ENCODE assay signal across 8 cellular contexts in genomic region chr2:216081487-216082387, GRCh38. TPM values are rescaled to one million over a fixed set of nuclear protein-coding genes. Genes with fewer than 3 reads are reported as not detected.
DNase-seq lines count a peak whose midpoint lies in the region; ATAC-seq and TF ChIP-seq lines count a peak whose summit lies in the region.

TSS of gene PECR (minus strand) at chr2:216081809. CDS start at chr2:216081741, 68 bp downstream.
TSS of gene TMEM169 (plus strand) at chr2:216081919. CDS start at chr2:216095964, 14,045 bp downstream.

- H3K4me1 ChIP-seq in adipocyte (ENCODE audit: control insufficient read depth, insufficient read depth, low read length) (peaks cover 18% of the 10 kb centered on the region), upper lobe of left lung (peaks cover 10 to 24% (median 22%) of the 10 kb centered on the region in 4 donors)

- H3K4me3 ChIP-seq in adipocyte (ENCODE audit: low read length) (peak within 1 kb of the TSS; percentile 93), upper lobe of left lung (peak within 1 kb of the TSS; percentile 58 to 82 (median 68))

- peak; percentile 88 for DNase-seq in HEK293T (ENCODE audit: extremely low spot score)
- peak; percentile 34 for DNase-seq in NCI-H1048 (lab: John Stamatoyannopoulos, UW)
- DNase-seq in SW480 (ENCODE audit: low spot score): peak; percentile 73
- DNase-seq in adipocyte (ENCODE audit: low read depth): peak; percentile 85
- peak; percentile 87 for DNase-seq in left cardiac atrium
- DNase-seq in posterior vena cava (ENCODE audit: low spot score): peak; percentile 94
- DNase-seq in upper lobe of left lung: peak; percentile 93 to 97

- intact Hi-C loops in left cardiac atrium (cut with DNase I): no loop called here
- intact Hi-C loops in posterior vena cava (cut with DNase I): no loop called here

- no peaks in the 10 kb centered on the region for H3K9me3 ChIP-seq in adipocyte (ENCODE audit: control insufficient read depth, low read length)
- no peaks in the 10 kb centered on the region for H3K9me3 ChIP-seq in upper lobe of left lung

- CTCF ChIA-PET in HEK293T (lab: Yijun Ruan, JAX): interaction anchor here (0.6 kb wide), 1 partner anchor 324 kb away, joined by 3 read pairs; no protein-coding TSS in a partner anchor

- H3K36me3 ChIP-seq in adipocyte (ENCODE audit: control insufficient read depth, insufficient read depth, low read length, severe bottlenecking) (no peaks in the 10 kb centered on the region), upper lobe of left lung (no peaks in the 10 kb centered on the region)

- peak; percentile 99 for ATAC-seq in left cardiac atrium
- ATAC-seq in upper lobe of left lung (ENCODE audit: low FRiP score in 2 of 2): peak; percentile 96 to 99

- no peaks in the 10 kb centered on the region for H3K27me3 ChIP-seq in adipocyte (replicated peaks; ENCODE audit: control insufficient read depth, insufficient read depth, low read length)
- no peaks in the 10 kb centered on the region for H3K27me3 ChIP-seq in upper lobe of left lung

- H3K27ac ChIP-seq in upper lobe of left lung: peak within 1 kb of the TSS; percentile 56 to 78 (median 70)

- no peak for TF ChIP-seq CTCF in upper lobe of left lung (IDR thresholded peaks at IDR 0.05)

- TF ChIP-seq POLR2A in GM10847 (IDR thresholded peaks at IDR 0.05; ENCODE audit: extremely low read depth, insufficient read length): peak; percentile 64
- TF ChIP-seq POLR2A in upper lobe of left lung (IDR thresholded peaks at IDR 0.05): peak in 2 of 4 donors; percentile 22 to 67

- TF ChIP-seq EP300 in upper lobe of left lung (IDR thresholded peaks at IDR 0.05): no peak

- POLR2A ChIA-PET in HEK293T (lab: Yijun Ruan, JAX): interaction anchor here (0.7 to 1.6 kb wide), 5 partner anchors 10 to 40 kb away, joined by 3 to 19 read pairs (median 4); partner anchors contain the start of gene XRCC5

- WGBS in upper lobe of left lung, 2 donors: 1 to 3% methylated on average over 36 to 50 of the region's 60 CpGs

- peak within 1 kb of the TSS; percentile 95 for H3K9ac ChIP-seq in adipocyte (ENCODE audit: low read length)

TF ChIP-seq in HEK293T, 16 proteins besides CTCF, POLR2A, EP300 and RAD21:
- no peak for TF ChIP-seq HDGF (IDR thresholded peaks at IDR 0.05; ENCODE audit: borderline replicate concordance)
- TF ChIP-seq L3MBTL2 (conservative IDR thresholded peaks at IDR 0.05): peak; percentile 41; the same call in 1 of the 2 replicates

RNA-seq across cellular contexts. Expression of gene PECR, which starts in this region (rescaled TPM):
- total RNA-seq in left cardiac atrium (10 to 100 TPM in 1 of 2 donors, 1 to 10 TPM in 1; 5.9 to 14.6 TPM), posterior vena cava (1 to 10 TPM; 3.4 to 4.5 TPM), upper lobe of left lung (10 to 100 TPM; 11.9 to 39.8 (median 20.3) TPM)

RNA-seq across cellular contexts. Expression of gene TMEM169, which starts in this region (rescaled TPM):
- total RNA-seq in left cardiac atrium (under 1 TPM; 0.13 to 0.27 TPM), posterior vena cava (under 1 TPM; 0.38 to 0.51 TPM), upper lobe of left lung (1 to 10 TPM in 1 of 6 donors, under 1 TPM in 3, not detected in 2; 0.15 to 1.1 (median 0.80) TPM)

Comparison
In these comparisons a context has a peak if more than half of its experiments do, and no peak if none do; other contexts are left out.
1. Peak in every context shown above with its lines: DNase-seq, ATAC-seq, H3K4me3 ChIP-seq and H3K27ac ChIP-seq.
2. DNase-seq: peak in every context shown above with its lines; median percentile 95 in upper lobe of left lung; 94 in posterior vena cava; 88 in HEK293T; 87 in left cardiac atrium; 85 in adipocyte; 73 in SW480; 34 in NCI-H1048.